ENCODE assay signal across 8 cellular contexts in genomic region chr6:166342293-166343156, GRCh38.
A peak's percentile ranks its signal among the peaks of the same experiment; 100 is the strongest.
DNase-seq lines count a peak whose midpoint lies in the region; ATAC-seq and TF ChIP-seq lines count a peak whose summit lies in the region.

TSS of gene SFT2D1 (minus strand) at chr6:166342545. CDS start at chr6:166342481, 64 bp downstream.

- peaks cover 13% of the 10 kb centered on the region for H3K4me1 Mint-ChIP-seq in memory B cell

- H3K27me3 Mint-ChIP-seq in memory B cell = no peaks in the 10 kb centered on the region

- H3K27me3 ChIP-seq in effector memory CD4-positive, alpha-beta T cell (replicated peaks; ENCODE audit: control insufficient read depth, insufficient read depth, low read length, poor library complexity, severe bottlenecking) = no peaks in the 10 kb centered on the region

- H3K4me3 Mint-ChIP-seq in memory B cell = peak within 1 kb of the TSS; percentile 82

- no peaks in the 10 kb centered on the region for H3K9me3 ChIP-seq in effector memory CD4-positive, alpha-beta T cell (ENCODE audit: control insufficient read depth, low read length)

- H3K27ac ChIP-seq in C4-2B = peak within 1 kb of the TSS; percentile 93
- H3K27ac ChIP-seq in effector memory CD4-positive, alpha-beta T cell (ENCODE audit: insufficient read depth, low read length, poor library complexity, severe bottlenecking) = peak within 1 kb of the TSS; percentile 64

- peak within 1 kb of the TSS; percentile 77 for H3K27ac Mint-ChIP-seq in memory B cell

- TF ChIP-seq CTCF in C4-2B (conservative IDR thresholded peaks at IDR 0.05) = no peak

- H3K36me3 Mint-ChIP-seq in memory B cell = no peaks in the 10 kb centered on the region

- H3K9me3 Mint-ChIP-seq in memory B cell = no peaks in the 10 kb centered on the region

- peak; percentile 81 for DNase-seq in NCI-H774 (lab: John Stamatoyannopoulos, UW)
- peak; percentile 31 to 68 for DNase-seq in activated CD8-positive, alpha-beta memory T cell treated with anti-CD3 and anti-CD28 coated beads for 1 hour (ENCODE audit: extremely low read depth in 1 of 2, low read depth in 1 of 2)
- DNase-seq in effector memory CD4-positive, alpha-beta T cell = peak; percentile 40 to 64 (median 55)
- peak; percentile 75 to 77 for DNase-seq in memory B cell (ENCODE audit: low spot score in 2 of 2)
- peak; percentile 70 for DNase-seq in stimulated activated CD8-positive, alpha-beta memory T cell treated with anti-CD3 and anti-CD28 coated beads, Interleukin-12 subunit alpha, Interleukin-12 subunit beta, amount 100 ng/mL, for 1 hour (ENCODE audit: low read depth)

- H3K4me3 ChIP-seq in effector memory CD4-positive, alpha-beta T cell (ENCODE audit: insufficient read depth, low read depth, low read length, poor library complexity, severe bottlenecking) = peak within 1 kb of the TSS; percentile 89

- H3K4me1 ChIP-seq in effector memory CD4-positive, alpha-beta T cell (ENCODE audit: control insufficient read depth, insufficient read depth, low read length, poor library complexity, severe bottlenecking) = peaks cover 4% of the 10 kb centered on the region

- no peaks in the 10 kb centered on the region for H3K36me3 ChIP-seq in effector memory CD4-positive, alpha-beta T cell (ENCODE audit: control insufficient read depth, insufficient read depth, low read length)

- ATAC-seq in GM19324 (IDR thresholded peaks at IDR 0.05; ENCODE audit: low FRiP score, unreplicated experiment) (peak; percentile 98), HG03460 (IDR thresholded peaks at IDR 0.05; ENCODE audit: unreplicated experiment) (peak; percentile 95), memory B cell (ENCODE audit: low read depth) (peak; percentile 80)

Comparison
In these comparisons a context has a peak if more than half of its experiments do, and no peak if none do; other contexts are left out.
1. Peak in every context shown above with its lines: DNase-seq, ATAC-seq, H3K4me3 ChIP-seq and H3K27ac ChIP-seq.